Comparison of ENCODE assay signal across 11 cellular contexts in the genomic region with DNA sequence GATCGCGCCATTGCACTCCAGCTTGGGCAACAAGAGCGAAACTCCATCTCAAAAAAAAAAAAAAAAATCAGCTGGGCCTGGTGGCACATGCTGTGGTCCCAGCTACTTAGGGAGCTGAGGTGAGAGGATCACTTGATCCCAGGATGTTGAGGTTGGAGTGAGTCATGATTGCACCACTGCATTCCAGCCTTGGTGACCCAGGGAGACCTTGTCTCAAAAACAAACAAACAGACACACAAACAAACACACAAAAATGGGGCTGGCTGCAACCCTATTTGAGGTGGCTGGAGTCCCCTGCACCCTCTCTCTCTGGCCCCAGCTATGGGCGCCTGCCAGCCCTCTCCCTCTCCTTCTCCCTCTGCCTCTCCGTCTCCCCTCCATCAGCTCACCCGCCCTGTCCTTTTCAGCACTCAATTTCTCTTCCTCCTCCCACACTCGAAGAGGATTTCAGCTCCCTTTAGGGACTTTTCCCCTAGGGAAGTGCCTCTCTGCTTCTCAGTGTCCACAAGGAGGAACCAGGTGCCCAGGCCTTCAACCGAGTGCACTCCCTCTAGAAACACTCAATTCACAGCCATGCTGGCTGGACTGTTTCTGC. TPM values are rescaled to one million over a fixed set of nuclear protein-coding genes. Genes with fewer than 3 reads are reported as not detected.
A peak's percentile ranks its signal among the peaks of the same experiment; 100 is the strongest.
DNase-seq lines count a peak whose midpoint lies in the region; ATAC-seq and TF ChIP-seq lines count a peak whose summit lies in the region.
"Had no signal": no experiment of that assay in that cellular context is flagged by ENCODE, and none has a peak within 500 bp of the region (broad histone marks: within the 10 kb centered on the region; RNA-seq: fewer than 3 reads in every experiment).

No MANE protein-coding gene starts in this region.

- H3K36me3 ChIP-seq in breast epithelium (no peaks in the 10 kb centered on the region), vagina (no peaks in the 10 kb centered on the region)

- no peak overlapping the region for H3K4me3 ChIP-seq in breast epithelium
- no peak overlapping the region for H3K4me3 ChIP-seq in vagina
- H3K4me3 ChIP-seq: body of pancreas had no signal

- H3K36me3 Mint-ChIP-seq in MCF 10A (ENCODE audit: insufficient read depth, unreplicated experiment): peaks cover 7% of the 10 kb centered on the region

- no peak overlapping the region for H3K4me3 Mint-ChIP-seq in MCF 10A (ENCODE audit: unreplicated experiment)
- H3K4me3 Mint-ChIP-seq: T-helper 1 cell treated with Interleukin-12 subunit alpha and Interleukin-12 subunit beta and Interleukin-4 antibody, amounts not matched to agents 30 μg/mL and 1 μg/mL, for 36 hours had no signal

- no TSS peak for BruUV-seq in MCF 10A (replicated peaks; lab: Mats Ljungman, UMichigan)

- H3K4me1 ChIP-seq in breast epithelium (peaks cover 0 to 10% of the 10 kb centered on the region in 2 donors), vagina (peaks cover 38% of the 10 kb centered on the region)

- TF ChIP-seq POLR2A in breast epithelium (IDR thresholded peaks at IDR 0.05) (no peak), vagina (IDR thresholded peaks at IDR 0.05) (no peak)

- POLR2A ChIA-PET in MCF 10A (lab: Yijun Ruan, JAX): interaction anchor here (0.6 to 3.6 kb wide), 10 partner anchors 9 to 61 kb away, joined by 3 to 34 read pairs (median 4); a partner anchor contains a TSS

- H3K27me3 ChIP-seq in breast epithelium (no peaks in the 10 kb centered on the region), vagina (no peaks in the 10 kb centered on the region)
- H3K27me3 ChIP-seq: body of pancreas had no signal

- CTCF ChIA-PET in MCF 10A (lab: Yijun Ruan, JAX): interaction anchor here (0.5 to 4.0 kb wide), 19 partner anchors 8 to 387 kb away, joined by 3 to 94 read pairs (median 3); no protein-coding TSS in a partner anchor

- intact Hi-C loops in MCF 10A (cut with micrococcal nuclease) (loop anchor here (1.0 to 5.0 kb wide), 3 partner anchors 9 to 112 kb away; a partner anchor contains a TSS), breast epithelium (cut with DNase I; ENCODE audit: low total_unique reads) (no loop called here), vagina (cut with DNase I) (no loop called here)

- H3K27ac ChIP-seq in breast epithelium: no peak overlapping the region
- H3K27ac ChIP-seq in vagina: no peak overlapping the region
- H3K27ac ChIP-seq: body of pancreas had no signal

- H3K9me3 Mint-ChIP-seq in MCF 10A (ENCODE audit: unreplicated experiment): no peaks in the 10 kb centered on the region
- H3K9me3 Mint-ChIP-seq: T-helper 1 cell treated with Interleukin-12 subunit alpha and Interleukin-12 subunit beta and Interleukin-4 antibody, amounts not matched to agents 30 μg/mL and 1 μg/mL, for 36 hours had no signal

- no peaks in the 10 kb centered on the region for H3K9me3 ChIP-seq in breast epithelium
- no peaks in the 10 kb centered on the region for H3K9me3 ChIP-seq in vagina
- H3K9me3 ChIP-seq: body of pancreas had no signal

- TF ChIP-seq CTCF in MCF 10A (IDR thresholded peaks at IDR 0.05; ENCODE audit: unreplicated experiment) (peak; percentile 31), breast epithelium (IDR thresholded peaks at IDR 0.05) (no peak), vagina (IDR thresholded peaks at IDR 0.05) (no peak)

- ATAC-seq in GM19463 (IDR thresholded peaks at IDR 0.05; ENCODE audit: unreplicated experiment) (no peak), HG02759 (IDR thresholded peaks at IDR 0.05; ENCODE audit: unreplicated experiment) (no peak)
- ATAC-seq: body of pancreas had no signal

- no peaks in the 10 kb centered on the region for H3K27me3 Mint-ChIP-seq in MCF 10A (ENCODE audit: insufficient read depth, unreplicated experiment)

- H3K27ac Mint-ChIP-seq in MCF 10A (ENCODE audit: low read depth, unreplicated experiment): peak overlapping the region; percentile 95
- H3K27ac Mint-ChIP-seq: T-helper 1 cell treated with Interleukin-12 subunit alpha and Interleukin-12 subunit beta and Interleukin-4 antibody, amounts not matched to agents 30 μg/mL and 1 μg/mL, for 36 hours had no signal

- H3K4me1 Mint-ChIP-seq in MCF 10A (ENCODE audit: insufficient read depth, unreplicated experiment): peaks cover 35% of the 10 kb centered on the region

- peak; percentile 91 for DNase-seq in MCF 10A (ENCODE audit: unreplicated experiment)
- DNase-seq in breast epithelium (ENCODE audit: low spot score in 2 of 2): no peak
- peak; percentile 71 to 81 for DNase-seq in SW 1271 (lab: John Stamatoyannopoulos, UW)
- DNase-seq in hepatic stellate cell (ENCODE audit: low spot score): peak; percentile 43
- DNase-seq in T-helper 2 cell: no peak
- DNase-seq in vagina (ENCODE audit: extremely low spot score in 2 of 2): no peak
- DNase-seq: body of pancreas, midbrain had no signal

RNA-seq across cellular contexts. Expression of a gene that starts 17.5 kb away (rescaled TPM):
- total RNA-seq in MCF 10A (2022) (15.5 and 23.9 TPM in 2 replicates), breast epithelium (1 to 10 TPM; 4.6 to 7.2 (median 6.2) TPM), vagina (6.9 TPM)

RNA-seq across cellular contexts. Expression of a gene that starts 25.5 kb away (rescaled TPM):
- total RNA-seq in MCF 10A (2022) (14.7 and 15.8 TPM in 2 replicates), breast epithelium (1 to 10 TPM in 2 of 3 donors, under 1 TPM in 1; 0.96 to 3.9 (median 1.5) TPM), vagina (6.9 TPM)

RNA-seq across cellular contexts. Expression of a gene that starts 48.5 kb away (rescaled TPM):
- total RNA-seq in MCF 10A (2022) (not detected in 2 replicates), breast epithelium (under 1 TPM; 0.32 to 0.98 (median 0.44) TPM), vagina (1.5 TPM)
- total RNA-seq: body of pancreas had no signal

Comparison
In these comparisons a context has a peak if more than half of its experiments do, and no peak if none do; other contexts are left out.
1. DNase-seq: peak in MCF 10A (single experiment), SW 1271 (2 of 2) and hepatic stellate cell (single experiment); none in breast epithelium (0 of 2), T-helper 2 cell (0 of 5) and vagina (0 of 2).